ENCODE assay signal across 17 cellular contexts in the genomic region with DNA sequence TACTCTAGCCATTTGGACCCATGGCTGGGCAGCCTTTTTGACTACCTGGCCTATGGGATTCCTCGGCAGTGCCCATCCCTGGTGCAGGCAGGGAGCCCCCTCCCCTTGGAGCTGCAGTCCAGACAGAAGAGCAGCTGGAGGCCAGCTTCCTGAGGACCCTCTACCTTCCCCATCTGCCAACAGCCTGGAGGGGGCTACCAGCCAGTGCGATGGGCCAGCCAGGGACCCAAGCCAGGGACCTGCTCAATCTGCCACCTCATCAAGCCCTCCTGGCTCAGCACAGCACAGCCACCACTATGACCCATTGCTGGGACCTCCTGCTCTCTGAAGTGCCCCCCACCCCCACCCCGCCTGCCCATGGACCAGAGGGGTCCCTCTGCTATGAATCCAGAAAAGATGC.
"Had no signal": no experiment of that assay in that cellular context is flagged by ENCODE, and none has a peak within 500 bp of the region (broad histone marks: within the 10 kb centered on the region; RNA-seq: fewer than 3 reads in every experiment).

No MANE protein-coding gene starts in this region.

- H3K27ac ChIP-seq: lower lobe of right lung, neutrophil, parathyroid adenoma, right lobe of liver, stomach, tibial artery, upper lobe of left lung had no signal

- H3K27me3 Mint-ChIP-seq: progenitor cell of endocrine pancreas had no signal

- H3K9ac ChIP-seq: parathyroid adenoma had no signal

- H3K79me2 ChIP-seq: parathyroid adenoma had no signal

- H3K4me3 Mint-ChIP-seq: effector memory CD8-positive, alpha-beta T cell; immature natural killer cell; naive thymus-derived CD8-positive, alpha-beta T cell; neural crest cell had no signal

- H3K4me3 ChIP-seq: lower lobe of right lung, right lobe of liver, stomach, tibial artery, upper lobe of left lung had no signal

- H3K27ac Mint-ChIP-seq: effector memory CD8-positive, alpha-beta T cell; immature natural killer cell; progenitor cell of endocrine pancreas had no signal

- H3K36me3 ChIP-seq: lower lobe of right lung, neutrophil, right lobe of liver, stomach, tibial artery, upper lobe of left lung had no signal

- ATAC-seq: left ventricle myocardium superior, lower lobe of right lung, right lobe of liver had no signal

- H2AFZ ChIP-seq: parathyroid adenoma had no signal

- H3K9me3 ChIP-seq: lower lobe of right lung, neutrophil, right lobe of liver, stomach, tibial artery, upper lobe of left lung had no signal

- H3K36me3 Mint-ChIP-seq: immature natural killer cell; naive thymus-derived CD8-positive, alpha-beta T cell had no signal

- H3K27me3 ChIP-seq: right lobe of liver, upper lobe of left lung had no signal

- H3K4me1 ChIP-seq: parathyroid adenoma, tibial artery had no signal

- H3K9me3 Mint-ChIP-seq: effector memory CD8-positive, alpha-beta T cell; immature natural killer cell; naive thymus-derived CD8-positive, alpha-beta T cell; neural crest cell had no signal

- DNase-seq: cortex of kidney; effector memory CD8-positive, alpha-beta T cell; hypothalamus; islet precursor cell; left ventricle myocardium superior; lower lobe of right lung; right lobe of liver; small intestine; stomach; tibial artery; upper lobe of left lung had no signal
